ENCODE assay signal across 27 cellular contexts in the genomic region with DNA sequence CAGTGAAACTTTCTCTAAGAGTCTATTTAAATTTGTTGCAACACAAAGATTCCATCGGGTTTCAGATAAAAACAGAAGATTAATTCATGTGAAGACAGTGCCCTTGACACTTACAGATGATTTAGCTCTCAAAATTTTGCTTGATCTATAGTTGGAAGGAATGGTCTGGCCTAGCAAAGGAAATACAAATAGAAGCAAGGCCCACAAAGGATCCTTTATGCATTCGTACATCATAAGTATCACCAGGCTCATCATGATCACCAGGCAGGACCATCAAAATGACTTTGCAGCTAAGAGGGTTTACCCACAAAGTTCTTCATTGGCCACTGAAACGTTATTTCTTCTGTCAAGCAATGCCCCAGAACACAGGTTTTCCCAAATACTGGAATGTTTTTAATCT.
"Had no signal": no experiment of that assay in that cellular context is flagged by ENCODE, and none has a peak within 500 bp of the region (broad histone marks: within the 10 kb centered on the region; RNA-seq: fewer than 3 reads in every experiment).

No MANE protein-coding gene starts in this region.

- DNase-seq: activated effector memory CD4-positive, alpha-beta T cell treated with anti-CD3 and anti-CD28 coated beads, Interleukin-2, amount 50 U/mL, for 16 hours; activated effector memory CD4-positive, alpha-beta T cell treated with Interleukin-2 at 50 U/mL for 16 hours; activated gamma-delta T cell; activated gamma-delta T cell treated with Interleukin-2 at 50 U/mL for 16 hours; activated naive CD4-positive, alpha-beta T cell; activated naive CD4-positive, alpha-beta T cell treated with anti-CD3 and anti-CD28 coated beads for 36 hours; activated naive CD4-positive, alpha-beta T cell treated with anti-CD3 and anti-CD28 coated beads, Interleukin-2, amount 10 ng/mL, durations not matched to agents 7 days and 5 days; activated naive CD4-positive, alpha-beta T cell treated with anti-CD3 and anti-CD28 coated beads, Interleukin-2, amount 50 U/mL, for 16 hours; activated naive CD4-positive, alpha-beta T cell treated with Interleukin-2 at 50 U/mL for 16 hours; activated naive CD8-positive, alpha-beta T cell treated with anti-CD3 and anti-CD28 coated beads for 36 hours; activated naive CD8-positive, alpha-beta T cell treated with anti-CD3 and anti-CD28 coated beads, Interleukin-2, amount 10 ng/mL, durations not matched to agents 7 days and 5 days; activated naive CD8-positive, alpha-beta T cell treated with anti-CD3 and anti-CD28 coated beads, Interleukin-2, amount 50 U/mL, for 24 hours; activated T-cell treated with anti-CD3 and anti-CD28 coated beads, Interleukin-2, amount 50 U/mL, for 24 hours; activated T-cell treated with anti-CD3 and anti-CD28 coated beads, Interleukin-2, amount 50 U/mL, for 4 hours; activated T-cell treated with anti-CD3 and anti-CD28 coated beads, Interleukin-2, amount 50 U/mL, for 48 hours; activated T-cell treated with anti-CD3 and anti-CD28 coated beads, Interleukin-2, amount 50 U/mL, for 72 hours; adrenal gland; amniotic stem cell; amygdala; anterior cingulate cortex; aorta; body of pancreas; brain microvascular endothelial cell; central memory CD4-positive, alpha-beta T cell; cerebellar nuclear complex had no signal

- ATAC-seq: activated naive CD4-positive, alpha-beta T cell treated with anti-CD3 and anti-CD28 coated beads, Interleukin-2, amount 50 U/mL, for 72 hours; activated naive CD8-positive, alpha-beta T cell treated with anti-CD3 and anti-CD28 coated beads, Interleukin-2, amount 50 U/mL, for 24 hours; activated T-cell treated with anti-CD3 and anti-CD28 coated beads, Interleukin-2, amount 50 U/mL, for 4 hours; activated T-cell treated with anti-CD3 and anti-CD28 coated beads, Interleukin-2, amount 50 U/mL, for 72 hours; activated T-helper 17 cell treated with anti-CD3 and anti-CD28 coated beads, Interleukin-2, amount 50 U/mL, for 72 hours; body of pancreas had no signal
